Comparison of ENCODE assay signal across 34 cellular contexts in the genomic region with DNA sequence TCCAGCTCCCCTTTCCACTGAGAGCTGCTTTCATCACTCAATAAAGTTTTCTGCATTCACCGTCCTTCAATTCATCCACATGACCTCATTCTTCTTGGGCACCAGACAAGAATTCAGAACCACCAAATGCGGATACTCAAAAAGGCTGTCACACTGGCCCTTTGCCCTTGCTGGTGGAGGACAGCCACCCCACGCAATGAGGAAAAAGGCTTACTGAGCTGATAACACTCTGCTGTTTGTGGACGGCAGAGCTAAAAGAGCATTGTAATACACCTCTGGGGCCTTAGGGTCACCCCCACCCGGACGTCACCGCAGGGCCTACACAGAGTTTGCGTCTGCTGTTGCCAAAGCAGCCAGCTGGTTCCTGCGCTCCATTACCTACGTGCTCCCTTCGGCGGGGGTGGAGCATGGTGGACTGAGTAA. TPM values are rescaled to one million over a fixed set of nuclear protein-coding genes. Genes with fewer than 3 reads are reported as not detected.
"Had no signal": no experiment of that assay in that cellular context is flagged by ENCODE, and none has a peak within 500 bp of the region (broad histone marks: within the 10 kb centered on the region; RNA-seq: fewer than 3 reads in every experiment).

No MANE protein-coding gene starts in this region.

- H3K4me3 Mint-ChIP-seq: activated naive CD8-positive, alpha-beta T cell; immature natural killer cell; natural killer cell treated with Interleukin-12 subunit alpha and Interleukin-12 subunit beta and Interleukin-15 and Interleukin-18, amount 100 ng/mL, for 72 hours; stimulated activated memory B cell treated with anti-CD40 and anti-IgM and Interleukin-4, amounts not matched to agents 10 μg/mL and 1 μg/mL and 100 μg/mL, for 72 hours; stimulated activated naive CD8-positive, alpha-beta T cell treated with anti-CD3 and anti-CD28 coated beads, Interleukin-15, amount 100 ng/mL, for 72 hours; T-helper 2 cell treated with Interferon-gamma antibody and Interleukin-4, amounts not matched to agents 5 μg/mL and 100 μg/mL, for 36 hours; type B pancreatic cell had no signal

- H3K36me3 ChIP-seq: colonic mucosa, esophagus squamous epithelium, gastrocnemius medialis, sigmoid colon, vagina had no signal

- FAIRE-seq: endometrium, kidney had no signal

- H3K9me3 Mint-ChIP-seq: immature natural killer cell; natural killer cell treated with Interleukin-12 subunit alpha and Interleukin-12 subunit beta and Interleukin-15 and Interleukin-18, amount 100 ng/mL, for 72 hours; stimulated activated memory B cell treated with anti-CD40 and anti-IgM and Interleukin-4, amounts not matched to agents 10 μg/mL and 1 μg/mL and 100 μg/mL, for 72 hours; stimulated activated naive CD8-positive, alpha-beta T cell treated with anti-CD3 and anti-CD28 coated beads, Interleukin-15, amount 100 ng/mL, for 72 hours; T-helper 2 cell treated with Interferon-gamma antibody and Interleukin-4, amounts not matched to agents 5 μg/mL and 100 μg/mL, for 36 hours had no signal

- H3K27me3 Mint-ChIP-seq: natural killer cell treated with Interleukin-12 subunit alpha and Interleukin-12 subunit beta and Interleukin-15 and Interleukin-18, amount 100 ng/mL, for 72 hours; stimulated activated memory B cell treated with anti-CD40 and anti-IgM and Interleukin-4, amounts not matched to agents 10 μg/mL and 1 μg/mL and 100 μg/mL, for 72 hours; stimulated activated naive CD8-positive, alpha-beta T cell treated with anti-CD3 and anti-CD28 coated beads, Interleukin-15, amount 100 ng/mL, for 72 hours; type B pancreatic cell had no signal

- H3K4me1 ChIP-seq: esophagus squamous epithelium, gastrocnemius medialis, sigmoid colon, vagina had no signal

- H3K4me1 Mint-ChIP-seq: immature natural killer cell; stimulated activated naive CD8-positive, alpha-beta T cell treated with anti-CD3 and anti-CD28 coated beads, Interleukin-15, amount 100 ng/mL, for 72 hours had no signal

- H3K36me3 Mint-ChIP-seq: activated naive CD8-positive, alpha-beta T cell; natural killer cell treated with Interleukin-12 subunit alpha and Interleukin-12 subunit beta and Interleukin-15 and Interleukin-18, amount 100 ng/mL, for 72 hours; stimulated activated memory B cell treated with anti-CD40 and anti-IgM and Interleukin-4, amounts not matched to agents 10 μg/mL and 1 μg/mL and 100 μg/mL, for 72 hours; type B pancreatic cell had no signal

- DNase-seq: activated CD4-positive, alpha-beta T cell treated with anti-CD3 and anti-CD28 coated beads for 4 hours; activated CD4-positive, alpha-beta T cell treated with anti-CD3 and anti-CD28 coated beads, Interleukin-2, amount 50 U/mL, for 4 hours; activated CD8-positive, alpha-beta memory T cell treated with anti-CD3 and anti-CD28 coated beads for 24 hours; activated effector memory CD4-positive, alpha-beta T cell treated with Interleukin-2 at 50 U/mL for 16 hours; activated naive CD4-positive, alpha-beta T cell treated with Interleukin-2 at 50 U/mL for 16 hours; anterior cingulate cortex; cerebellar nuclear complex; colonic mucosa; effector CD8-positive, alpha-beta T cell; esophagus squamous epithelium; gastrocnemius medialis; glutamatergic neuron; hypothalamus; immature natural killer cell; kidney; mucosa of descending colon; sigmoid colon; stimulated activated CD4-positive, alpha-beta T cell treated with anti-CD3 and anti-CD28 coated beads, Interleukin-1b, Interleukin-23, amount 100 ng/mL, for 48 hours; stimulated activated CD4-positive, alpha-beta T cell treated with anti-CD3 and anti-CD28 coated beads, Interleukin-4, amount 100 ng/mL, for 4 hours; stimulated activated CD8-positive, alpha-beta memory T cell treated with anti-CD3 and anti-CD28 coated beads, Interleukin-4, amount 100 ng/mL, for 48 hours; stimulated activated naive CD8-positive, alpha-beta T cell treated with anti-CD3 and anti-CD28 coated beads, Interleukin-15, amount 100 ng/mL, for 72 hours; substantia nigra; T-helper 1 cell had no signal

- H3K4me2 ChIP-seq: smooth muscle cell had no signal

- H3K4me3 ChIP-seq: colonic mucosa, esophagus squamous epithelium, gastrocnemius medialis, lung, mucosa of descending colon, sigmoid colon, smooth muscle cell, vagina had no signal

- H3K9me3 ChIP-seq: colonic mucosa, esophagus squamous epithelium, gastrocnemius medialis, mucosa of descending colon, sigmoid colon, vagina had no signal

- H3K27me3 ChIP-seq: colonic mucosa, esophagus squamous epithelium, gastrocnemius medialis, sigmoid colon, vagina had no signal

- ATAC-seq: gastrocnemius medialis; mucosa of descending colon; natural killer cell treated with Interleukin-12 subunit alpha and Interleukin-12 subunit beta and Interleukin-15 and Interleukin-18, amount 100 ng/mL, for 72 hours; stimulated activated memory B cell treated with anti-CD40 and anti-IgM and Interleukin-4, amounts not matched to agents 10 μg/mL and 1 μg/mL and 100 μg/mL, for 72 hours; stimulated activated naive CD8-positive, alpha-beta T cell treated with anti-CD3 and anti-CD28 coated beads, Interleukin-15, amount 100 ng/mL, for 72 hours had no signal

- H3K27ac ChIP-seq: colonic mucosa, epithelial cell of prostate, esophagus squamous epithelium, gastrocnemius medialis, sigmoid colon, vagina, VCaP had no signal

- H3K27ac Mint-ChIP-seq: activated naive CD8-positive, alpha-beta T cell; immature natural killer cell; T-helper 2 cell treated with Interferon-gamma antibody and Interleukin-4, amounts not matched to agents 5 μg/mL and 100 μg/mL, for 36 hours; type B pancreatic cell had no signal

RNA-seq across cellular contexts. Expression of a gene that starts 51.2 kb away (rescaled TPM):
- polyA plus RNA-seq: immature natural killer cell had no signal
